15 cellular contexts compared by ENCODE assay signal in the genomic region with DNA sequence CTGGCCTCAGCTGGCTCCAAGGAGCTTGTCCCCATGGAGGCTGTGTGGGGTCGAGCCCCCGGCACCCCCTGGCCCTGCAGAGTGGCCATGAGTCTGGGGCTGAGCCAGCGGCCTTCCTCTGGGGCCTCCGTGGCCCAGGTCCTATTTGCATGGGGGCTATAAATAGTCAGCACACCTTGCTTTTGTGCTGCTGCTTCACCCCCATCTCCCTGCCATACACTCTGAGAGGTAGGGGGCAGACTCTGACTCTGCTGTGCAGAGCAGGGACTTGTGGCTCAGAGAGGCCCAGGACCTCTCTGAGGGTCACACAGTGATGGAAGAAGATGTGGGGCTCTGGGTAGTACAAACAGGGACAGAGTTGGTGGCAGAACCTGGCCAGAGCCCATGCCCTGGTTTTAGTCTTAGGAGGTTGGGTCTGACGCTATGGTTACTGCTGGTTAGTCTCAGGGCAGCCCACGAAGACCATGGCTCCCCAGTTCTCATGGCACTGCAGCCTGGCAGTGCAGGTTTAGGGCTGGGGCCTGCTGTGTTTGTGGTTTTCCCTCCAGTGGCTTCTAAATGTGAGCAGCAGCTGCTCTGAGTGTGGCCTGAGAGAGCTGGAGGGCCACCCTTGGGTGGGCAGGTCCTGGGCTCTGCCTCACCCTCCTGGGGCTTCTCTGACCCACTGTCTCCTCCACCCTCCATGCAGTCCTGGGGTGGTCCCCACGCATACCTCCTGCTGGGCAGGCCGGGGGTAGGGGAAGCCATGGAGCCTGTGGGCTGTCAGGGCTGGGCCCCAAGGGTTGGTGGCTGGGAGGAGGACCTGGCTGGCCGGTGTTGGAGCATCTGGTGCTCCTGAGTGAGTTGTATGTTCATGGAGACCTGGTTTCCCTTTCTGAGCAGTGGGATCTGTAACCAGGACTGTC. TPM values are rescaled to one million over a fixed set of nuclear protein-coding genes. Genes with fewer than 3 reads are reported as not detected.
DNase-seq lines count a peak whose midpoint lies in the region; ATAC-seq, FAIRE-seq and TF ChIP-seq lines count a peak whose summit lies in the region.
"Had no signal": no experiment of that assay in that cellular context is flagged by ENCODE, and none has a peak within 500 bp of the region (broad histone marks: within the 10 kb centered on the region; RNA-seq: fewer than 3 reads in every experiment).

No MANE protein-coding gene starts in this region.

- H3K4ac ChIP-seq in H1 (replicated peaks; ENCODE audit: insufficient read length, low read depth, low read length): no peak overlapping the region

- H3K23me2 ChIP-seq in H1 (ENCODE audit: low read depth, low read length): no peaks in the 10 kb centered on the region; the same call in 1 of the 2 replicates

- H3K4me3 ChIP-seq in H1 (ENCODE audit: extremely low read depth in 1 of 4, insufficient read depth in 2 of 4, low read depth in 3 of 4, low read length in 4 of 4): no peak overlapping the region
- H3K4me3 ChIP-seq: pancreas, suprapubic skin had no signal

- H3K4me1 ChIP-seq in H1 (replicated peaks in 1 of 4; ENCODE audit: control insufficient read depth in 3 of 4, insufficient read depth in 4 of 4, low read length in 3 of 4): peaks cover 3 to 27% (median 21%) of the 10 kb centered on the region in 4 experiments

- H3K23ac ChIP-seq in H1 (ENCODE audit: insufficient read length): no peak overlapping the region

- 78% methylated on average over 9 of the region's 9 CpGs; no CpG with 5 or more reads in 1 of the 2 experiments for WGBS in H1 (ENCODE audit: extremely low coverage in 1 of 2, insufficient coverage in 1 of 2, insufficient read length in 1 of 2, insufficient replicate concordance in 2 of 2, low coverage in 1 of 2, low lambda C conversion rate in 2 of 2, missing lambda C conversion rate in 1 of 2), 2 experiments

- FAIRE-seq in GM12892 (lab: Jason Lieb, UNC) (peak; percentile 81), H1 (lab: Jason Lieb, UNC) (no peak)
- FAIRE-seq: pancreas, TTC549 had no signal

- H2BK20ac ChIP-seq in H1 (ENCODE audit: low read length): no peak overlapping the region

- no peak overlapping the region for H4K91ac ChIP-seq in H1 (replicated peaks; ENCODE audit: insufficient read length, low read length)

- intact Hi-C loops in left cardiac atrium (cut with DNase I): no loop called here

- H3K4me3 Mint-ChIP-seq in effector memory CD8-positive, alpha-beta T cell: no peak overlapping the region
- H3K4me3 Mint-ChIP-seq: CD4-positive, alpha-beta T cell; central memory CD8-positive, alpha-beta T cell had no signal

- peaks cover 29 to 31% of the 10 kb centered on the region in 2 donors for H3K4me1 Mint-ChIP-seq in effector memory CD8-positive, alpha-beta T cell (ENCODE audit: low read depth in 2 of 2)

- no peak overlapping the region for H3K56ac ChIP-seq in H1 (replicated peaks; ENCODE audit: insufficient read length, low read depth, low read length)

- no peaks in the 10 kb centered on the region for H3K27me3 ChIP-seq in H1 (replicated peaks in 1 of 4; ENCODE audit: control insufficient read depth in 3 of 4, extremely low read depth in 1 of 4, insufficient read depth in 3 of 4, low read length in 3 of 4)
- H3K27me3 ChIP-seq: pancreas, suprapubic skin had no signal

- no peak overlapping the region for H2BK5ac ChIP-seq in H1 (ENCODE audit: low read depth, low read length)

- H4K20me1 ChIP-seq in H1 (replicated peaks in 1 of 2; ENCODE audit: control insufficient read depth in 1 of 2, insufficient read depth in 2 of 2, low read length in 2 of 2): peaks cover 1 to 11% of the 10 kb centered on the region in 2 experiments

- TF ChIP-seq EP300 in H1 (IDR thresholded peaks at IDR 0.05; ENCODE audit: borderline replicate concordance in 1 of 2, low read depth in 2 of 2, low read length in 2 of 2): no peak

- peaks cover 12% of the 10 kb centered on the region; the same call in 1 of the 2 replicates for H3K79me1 ChIP-seq in H1 (ENCODE audit: low read depth, low read length)

- H2AFZ ChIP-seq in H1 (ENCODE audit: low read length): no peak overlapping the region

- no peaks in the 10 kb centered on the region for H3K9me3 ChIP-seq in H1 (ENCODE audit: insufficient read depth in 2 of 2, low read depth in 1 of 2, low read length in 1 of 2)
- H3K9me3 ChIP-seq: pancreas, suprapubic skin had no signal

- H3K27ac Mint-ChIP-seq in effector memory CD8-positive, alpha-beta T cell: no peak overlapping the region
- H3K27ac Mint-ChIP-seq: CD4-positive, alpha-beta T cell had no signal

- CTCF ChIA-PET in H1 (lab: Charles Lee; ENCODE audit: partially characterized antibody): interaction anchor here (0.6 to 1.7 kb wide), 7 partner anchors 10 to 64 kb away, joined by 3 to 5 read pairs (median 4); partner anchors contain the start of gene PRKCD

- no peak overlapping the region for H2AK5ac ChIP-seq in H1 (ENCODE audit: low read depth, low read length)

- TF ChIP-seq POLR2A in GM12892 (IDR thresholded peaks at IDR 0.05; ENCODE audit: low read depth, low read length) (no peak), H1 (IDR thresholded peaks at IDR 0.05; ENCODE audit: control extremely low read depth in 1 of 2, low read depth in 2 of 2, low read length in 2 of 2) (no peak)

- H3K9ac ChIP-seq in H1 (replicated peaks in 1 of 4; ENCODE audit: extremely low read depth in 1 of 4, low read depth in 3 of 4, low read length in 3 of 4): no peak overlapping the region

- H2BK12ac ChIP-seq in H1 (ENCODE audit: low read depth, low read length): 0 out of 2 replicates have a peak overlapping the region, but pooled peaks have one; percentile 39

- no peak overlapping the region for H3K4me2 ChIP-seq in H1 (ENCODE audit: insufficient read depth in 1 of 2, low read depth in 2 of 2, low read length in 2 of 2)

- POLR2A ChIA-PET in H1 (lab: Charles Lee; ENCODE audit: partially characterized antibody): no interaction called here

- H3K9me3 Mint-ChIP-seq in effector memory CD8-positive, alpha-beta T cell: no peaks in the 10 kb centered on the region
- H3K9me3 Mint-ChIP-seq: CD4-positive, alpha-beta T cell; central memory CD8-positive, alpha-beta T cell had no signal

- no peak for TF ChIP-seq CTCF in H1 (IDR thresholded peaks at IDR 0.05; ENCODE audit: control extremely low read depth in 1 of 3, insufficient read depth in 1 of 3, low read depth in 1 of 3, low read length in 3 of 3)

- peak; percentile 65 for DNase-seq in GM12892 (ENCODE audit: insufficient read length)
- DNase-seq in H1 (ENCODE audit: low read depth in 1 of 2, low spot score in 2 of 2): no peak
- no peak for DNase-seq in left cardiac atrium
- DNase-seq in DMS153 (lab: John Stamatoyannopoulos, UW): no peak
- no peak for DNase-seq in effector memory CD8-positive, alpha-beta T cell
- DNase-seq in SKM-1 treated with dmso at 0.1 percent for 144 hours (lab: John Stamatoyannopoulos, UW; ENCODE audit: unreplicated experiment): no peak
- DNase-seq: CD4-positive, alpha-beta T cell; NCI-H1436 treated with DMSO at 0.1 percent for 48 hours; pancreas had no signal

- no peak overlapping the region for H2BK15ac ChIP-seq in H1 (ENCODE audit: low read length)

- peaks cover 39% of the 10 kb centered on the region for H3K36me3 Mint-ChIP-seq in effector memory CD8-positive, alpha-beta T cell (ENCODE audit: insufficient read depth)

- ATAC-seq in GM21360 (IDR thresholded peaks at IDR 0.05; ENCODE audit: unreplicated experiment) (peak; percentile 45), HG03045 (IDR thresholded peaks at IDR 0.05; ENCODE audit: unreplicated experiment) (peak; percentile 48), left cardiac atrium (no peak)
- ATAC-seq in effector memory CD8-positive, alpha-beta T cell (replicated peaks): no peak
- ATAC-seq: Panc1, pancreas had no signal

- no peak overlapping the region for H3K14ac ChIP-seq in H1 (ENCODE audit: insufficient read length)

- no peak overlapping the region for H3K27ac ChIP-seq in H1 (ENCODE audit: low read depth, low read length)
- H3K27ac ChIP-seq: pancreas, suprapubic skin had no signal

- no peak overlapping the region for H3K18ac ChIP-seq in H1 (ENCODE audit: extremely low read depth, low read length)

- 0 out of 2 replicates have a peak overlapping the region, but pooled peaks have one; percentile 11 for H4K8ac ChIP-seq in H1 (ENCODE audit: extremely low read depth, insufficient read depth, low read length)

- no peaks in the 10 kb centered on the region for H3K27me3 Mint-ChIP-seq in effector memory CD8-positive, alpha-beta T cell
- H3K27me3 Mint-ChIP-seq: CD4-positive, alpha-beta T cell; central memory CD8-positive, alpha-beta T cell had no signal

- no peak overlapping the region for H2BK120ac ChIP-seq in H1 (replicated peaks; ENCODE audit: low read depth, low read length)

- no peak for TF ChIP-seq RAD21 in H1 (IDR thresholded peaks at IDR 0.05 in 1 of 2, conservative IDR thresholded peaks at IDR 0.05 in 1 of 2; ENCODE audit: low read depth in 2 of 2, low read length in 2 of 2)

- no peak overlapping the region for H4K5ac ChIP-seq in H1 (ENCODE audit: insufficient read length, low read depth, low read length)

- no peaks in the 10 kb centered on the region; a peak in 1 of 4 replicates for H3K79me2 ChIP-seq in H1 (ENCODE audit: control insufficient read depth in 1 of 2, insufficient read depth in 2 of 2, low read length in 2 of 2)

- no peaks in the 10 kb centered on the region; a peak in 1 of 8 replicates for H3K36me3 ChIP-seq in H1 (ENCODE audit: control insufficient read depth in 2 of 4, insufficient read depth in 4 of 4, low read length in 3 of 4)

RNA-seq across cellular contexts. Expression of gene PRKCD, which starts 13.6 kb away (rescaled TPM):
- 46.9 TPM for polyA plus RNA-seq in GM12892 (2012; ENCODE audit: missing spikeins)
- 22.2 and 22.6 TPM in 2 replicates for total RNA-seq in H1 (2021; fragmentation: NEBNext Ultra II Directional; extraction: Animal tissue kit (Norgen Biotek cat#: 25700))
- 23.9 and 27.0 TPM in 2 replicates for polyA plus RNA-seq in H1 (2011; rRNA removed)
- 30.9 TPM for polyA plus RNA-seq in H1 (2011; cell fraction: cytosol; rRNA removed)
- 34.6 TPM for polyA plus RNA-seq in H1 (2011; cell fraction: nucleus; rRNA removed)
- 18.6 to 28.0 TPM (median 26.1 TPM) in 4 replicates for polyA plus RNA-seq in H1 (2012, experiment 1 of 2)
- 15.9 TPM for polyA plus RNA-seq in H1 (2012, experiment 2 of 2)
- polyA plus RNA-seq in H1 (2013, experiment 1 of 2): 14.0 TPM
- polyA plus RNA-seq in H1 (2013, experiment 2 of 2): 14.8 TPM
- polyA minus RNA-seq in H1 (2011; rRNA and poly(A)+ RNA removed): 26.9 and 27.6 TPM in 2 replicates
- polyA minus RNA-seq in H1 (2011; cell fraction: cytosol; rRNA and poly(A)+ RNA removed): 15.3 TPM
- 13.2 TPM for polyA minus RNA-seq in H1 (2011; cell fraction: nucleus; rRNA and poly(A)+ RNA removed)
- total RNA-seq in left cardiac atrium: 10 to 100 TPM; 31.3 to 31.5 TPM

RNA-seq across cellular contexts. Expression of gene RFT1, which starts 44.4 kb away (rescaled TPM):
- 20.8 TPM for polyA plus RNA-seq in GM12892 (2012; ENCODE audit: missing spikeins)
- 24.4 and 27.7 TPM in 2 replicates for total RNA-seq in H1 (2021; fragmentation: NEBNext Ultra II Directional; extraction: Animal tissue kit (Norgen Biotek cat#: 25700))
- polyA plus RNA-seq in H1 (2011; rRNA removed): 35.1 and 42.4 TPM in 2 replicates
- polyA plus RNA-seq in H1 (2011; cell fraction: cytosol; rRNA removed): 27.6 TPM
- polyA plus RNA-seq in H1 (2011; cell fraction: nucleus; rRNA removed): 26.7 TPM
- 18.2 to 28.0 TPM (median 25.3 TPM) in 4 replicates for polyA plus RNA-seq in H1 (2012, experiment 1 of 2)
- 24.2 TPM for polyA plus RNA-seq in H1 (2012, experiment 2 of 2)
- polyA plus RNA-seq in H1 (2013, experiment 1 of 2): 19.1 TPM
- polyA plus RNA-seq in H1 (2013, experiment 2 of 2): 22.3 TPM
- 63.8 TPM in 2 replicates for polyA minus RNA-seq in H1 (2011; rRNA and poly(A)+ RNA removed)
- polyA minus RNA-seq in H1 (2011; cell fraction: cytosol; rRNA and poly(A)+ RNA removed): 16.7 TPM
- 22.6 TPM for polyA minus RNA-seq in H1 (2011; cell fraction: nucleus; rRNA and poly(A)+ RNA removed)
- 10 to 100 TPM; 11.8 to 12.6 TPM for total RNA-seq in left cardiac atrium

Comparison
In these comparisons a context has a peak if more than half of its experiments do, and no peak if none do; other contexts are left out.
1. ATAC-seq: peak in GM21360 (single experiment) and HG03045 (single experiment); none in left cardiac atrium (0 of 2) and effector memory CD8-positive, alpha-beta T cell (single experiment).